In the genomic region with DNA sequence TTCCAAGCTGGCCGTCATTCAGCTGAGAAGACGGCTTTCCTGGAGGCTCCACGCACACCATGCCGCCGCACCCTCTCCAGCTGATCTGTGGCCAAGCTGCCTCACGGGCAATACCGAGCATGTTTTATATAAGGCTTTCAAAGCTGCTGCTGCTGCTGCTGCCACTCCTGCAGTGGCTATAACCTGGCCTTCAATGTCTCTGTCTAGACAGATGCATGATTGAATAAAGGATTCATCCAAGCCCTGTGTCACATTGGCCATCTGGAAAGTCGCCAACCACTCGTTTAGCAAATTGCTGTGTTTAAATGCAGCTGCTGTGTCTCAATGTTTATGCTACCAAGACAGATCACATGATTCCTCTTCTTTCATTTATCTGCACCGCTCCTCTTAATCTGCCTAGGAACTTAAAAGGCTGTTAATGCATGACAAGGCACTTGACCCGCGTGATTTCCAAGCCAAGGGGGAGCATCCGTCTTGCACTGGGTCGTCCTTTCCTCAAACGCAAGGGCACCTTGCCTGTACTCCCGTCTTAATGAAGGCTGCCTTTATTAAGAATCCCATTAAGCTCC, we compare ENCODE assay signal across 9 cellular contexts.
DNase-seq lines count a peak whose midpoint lies in the region; ATAC-seq and TF ChIP-seq lines count a peak whose summit lies in the region.
"Had no signal": no experiment of that assay in that cellular context is flagged by ENCODE, and none has a peak within 500 bp of the region (broad histone marks: within the 10 kb centered on the region; RNA-seq: fewer than 3 reads in every experiment).

No MANE protein-coding gene starts in this region.

- ATAC-seq in Right ventricle myocardium superior (ENCODE audit: poor library complexity) (peak; percentile 45), HG03280 (IDR thresholded peaks at IDR 0.05; ENCODE audit: unreplicated experiment) (no peak), GM19397 (IDR thresholded peaks at IDR 0.05; ENCODE audit: unreplicated experiment) (no peak)

- H3K4me3 ChIP-seq in WERI-Rb-1 (ENCODE audit: low read depth, low read length) = peak overlapping the region; percentile 10; the same call in 1 of the 2 replicates

- no peaks in the 10 kb centered on the region for H3K9me3 Mint-ChIP-seq in chondrocyte (ENCODE audit: low read depth)
- H3K9me3 Mint-ChIP-seq: dendritic cell treated with granulocyte-macrophage colony-stimulating factor and Interleukin-4, amounts not matched to agents 40 ng/mL and 50 ng/mL, for 4 days had no signal

- no peaks in the 10 kb centered on the region for H3K36me3 Mint-ChIP-seq in chondrocyte (ENCODE audit: low read depth)

- no peaks in the 10 kb centered on the region for H3K27me3 ChIP-seq in WERI-Rb-1 (ENCODE audit: insufficient read depth, low read depth, severe bottlenecking)

- no peak overlapping the region for H3K27ac Mint-ChIP-seq in chondrocyte (ENCODE audit: unreplicated experiment)
- H3K27ac Mint-ChIP-seq: dendritic cell treated with granulocyte-macrophage colony-stimulating factor and Interleukin-4, amounts not matched to agents 40 ng/mL and 50 ng/mL, for 4 days had no signal

- H3K4me1 Mint-ChIP-seq in chondrocyte (ENCODE audit: low read depth) = peaks cover 14% of the 10 kb centered on the region

- DNase-seq in Right ventricle myocardium superior = peak; percentile 57
- DNase-seq in cardiac septum (ENCODE audit: low spot score) = no peak
- DNase-seq in WERI-Rb-1 = peak; percentile 19
- peak; percentile 73 for DNase-seq in kidney tubule cell (ENCODE audit: low spot score)
- no peak for DNase-seq in HK-2 (ENCODE audit: unreplicated experiment)
- DNase-seq in chondrocyte (ENCODE audit: low spot score) = no peak

- H3K27me3 Mint-ChIP-seq in chondrocyte (ENCODE audit: low read depth) = no peaks in the 10 kb centered on the region

- TF ChIP-seq CTCF in WERI-Rb-1 (IDR thresholded peaks at IDR 0.05; ENCODE audit: low read depth, low read length) (no peak), chondrocyte (IDR thresholded peaks at IDR 0.05) (no peak)

- intact Hi-C loops in Right ventricle myocardium superior (cut with DNase I) = loop anchor here (10.0 kb wide), 1 partner anchor 182 kb away; no protein-coding TSS in a partner anchor
- intact Hi-C loops in cardiac septum (cut with DNase I) = loop anchor here (10.0 kb wide), 4 partner anchors 182 to 912 kb away; no protein-coding TSS in a partner anchor

- H3K4me3 Mint-ChIP-seq in chondrocyte (ENCODE audit: unreplicated experiment) = no peak overlapping the region
- H3K4me3 Mint-ChIP-seq: dendritic cell treated with granulocyte-macrophage colony-stimulating factor and Interleukin-4, amounts not matched to agents 40 ng/mL and 50 ng/mL, for 4 days had no signal

- no peaks in the 10 kb centered on the region for H3K9me3 ChIP-seq in WERI-Rb-1 (ENCODE audit: severe bottlenecking)

- H3K36me3 ChIP-seq in WERI-Rb-1 = no peaks in the 10 kb centered on the region

- no peak overlapping the region for H3K27ac ChIP-seq in WERI-Rb-1

Comparison
In these comparisons a context has a peak if more than half of its experiments do, and no peak if none do; other contexts are left out.
1. DNase-seq: peak in Right ventricle myocardium superior (single experiment), WERI-Rb-1 (single experiment) and kidney tubule cell (single experiment); none in cardiac septum (single experiment), HK-2 (single experiment) and chondrocyte (single experiment).